Comparison of ENCODE assay signal across 22 cellular contexts in the genomic region with DNA sequence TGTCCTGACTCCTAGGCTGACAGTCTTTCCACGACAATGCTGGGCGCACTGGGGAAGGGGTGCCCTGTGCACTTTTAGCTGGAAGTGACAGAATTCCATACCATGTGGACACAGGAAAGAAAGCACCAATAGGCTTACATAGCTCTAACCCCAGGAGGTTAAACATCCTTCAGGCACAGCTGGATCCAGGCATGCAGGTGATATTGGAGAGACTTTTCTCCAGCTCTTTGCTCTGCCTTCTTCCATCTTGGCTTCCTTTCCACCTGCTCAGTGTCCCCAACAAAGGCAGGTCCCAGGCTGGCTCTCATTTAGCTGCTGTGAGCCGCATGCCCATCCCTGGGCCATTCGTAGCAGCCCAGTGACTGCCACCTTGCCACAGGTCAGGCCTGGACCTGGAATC.
"Had no signal": no experiment of that assay in that cellular context is flagged by ENCODE, and none has a peak within 500 bp of the region (broad histone marks: within the 10 kb centered on the region; RNA-seq: fewer than 3 reads in every experiment).

No MANE protein-coding gene starts in this region.

- H3K9me3 Mint-ChIP-seq: mesothelial cell of epicardium had no signal

- DNase-seq: dermis blood vessel endothelial cell; dorsolateral prefrontal cortex; effector CD4-positive, alpha-beta T cell; effector memory CD4-positive, alpha-beta T cell; foreskin keratinocyte; heart right ventricle; hippocampal formation; left cardiac atrium; left lung; left ventricle myocardium superior; lower lobe of right lung; mesenchymal stem cell; mucosa of descending colon had no signal

- H3K4me3 ChIP-seq: coronary artery, dorsolateral prefrontal cortex, esophagus muscularis mucosa, gastroesophageal sphincter, heart right ventricle, left lung, lower lobe of right lung, mucosa of descending colon had no signal

- H3K27ac ChIP-seq: coronary artery, dorsolateral prefrontal cortex, esophagus muscularis mucosa, foreskin keratinocyte, gastroesophageal sphincter, heart right ventricle, left lung, lower lobe of right lung had no signal

- H3K4me1 ChIP-seq: esophagus muscularis mucosa, foreskin keratinocyte, gastroesophageal sphincter, heart right ventricle, left lung, lower lobe of right lung had no signal

- H3K4me3 Mint-ChIP-seq: mesothelial cell of epicardium had no signal

- ATAC-seq: foreskin keratinocyte, gastroesophageal sphincter, heart right ventricle, left cardiac atrium, left lung, left ventricle myocardium superior, lower lobe of right lung, mucosa of descending colon had no signal

- H3K9me3 ChIP-seq: esophagus muscularis mucosa, gastroesophageal sphincter, heart right ventricle, left lung, lower lobe of right lung, mucosa of descending colon had no signal

- H3K4me1 Mint-ChIP-seq: mesothelial cell of epicardium had no signal

- H3K27me3 ChIP-seq: dorsolateral prefrontal cortex, esophagus muscularis mucosa, foreskin keratinocyte, gastroesophageal sphincter, heart right ventricle, left lung had no signal

- FAIRE-seq: colon, endothelial cell of umbilical vein, frontal cortex, islet of Langerhans, keratinocyte had no signal

- H3K27ac Mint-ChIP-seq: mesothelial cell of epicardium had no signal
